ENCODE assay signal across 9 cellular contexts in the genomic region with DNA sequence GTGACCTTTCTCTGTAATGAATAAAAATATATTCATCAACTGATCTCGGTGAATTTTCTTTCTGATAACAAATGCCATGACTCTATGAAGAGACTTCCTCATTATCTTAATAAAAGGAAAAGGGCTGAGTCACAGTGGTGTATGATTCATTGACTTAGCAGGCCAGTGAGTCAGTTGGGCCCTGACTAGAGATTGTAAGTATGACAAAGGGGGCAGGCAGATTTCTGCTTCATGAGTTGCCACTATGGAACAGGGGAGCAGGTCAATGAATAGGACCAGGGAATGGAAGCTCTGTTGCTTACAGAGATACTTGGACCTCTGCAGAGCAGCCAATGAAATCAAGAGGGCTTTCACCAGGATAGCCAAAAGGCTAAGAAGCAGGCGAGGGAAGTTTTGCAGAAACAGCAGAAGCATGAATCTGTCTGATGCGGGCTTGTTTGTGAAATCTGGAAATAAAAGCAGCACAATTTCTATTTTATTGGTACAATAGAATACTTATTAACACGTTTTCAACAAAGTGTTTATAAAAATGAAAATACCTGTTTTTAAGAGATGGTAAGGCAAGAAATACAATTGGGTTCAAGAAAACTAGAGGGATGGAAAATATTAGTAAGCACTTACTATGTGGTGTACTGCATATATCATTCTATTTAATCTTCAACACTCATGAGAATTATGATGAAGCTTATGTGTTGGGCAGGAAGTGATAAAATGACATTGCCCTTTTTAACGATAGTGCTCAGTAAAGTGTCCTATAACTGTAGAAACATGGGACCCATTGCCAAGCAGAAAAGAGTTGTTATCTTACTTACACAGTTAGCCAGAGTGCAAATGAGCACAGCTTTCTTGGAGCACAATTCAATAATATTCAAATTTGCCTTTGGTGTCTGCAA.
DNase-seq lines count a peak whose midpoint lies in the region; ATAC-seq and TF ChIP-seq lines count a peak whose summit lies in the region.
"Had no signal": no experiment of that assay in that cellular context is flagged by ENCODE, and none has a peak within 500 bp of the region (broad histone marks: within the 10 kb centered on the region; RNA-seq: fewer than 3 reads in every experiment).

No MANE protein-coding gene starts in this region.

- H3K9me3 ChIP-seq in CD4-positive, alpha-beta T cell (ENCODE audit: control insufficient read depth, low read length) = no peaks in the 10 kb centered on the region

- peak; percentile 76 for DNase-seq in DMS53 (lab: John Stamatoyannopoulos, UW)
- DNase-seq in Kasumi-1 (lab: John Stamatoyannopoulos, UW) = peak; percentile 94 to 96
- DNase-seq in astrocyte of the spinal cord (ENCODE audit: low read depth, low spot score) = peak; percentile 93
- DNase-seq in mucosa of gallbladder (ENCODE audit: low spot score) = peak; percentile 31
- no peak for DNase-seq in CD4-positive, alpha-beta T cell
- no peak for DNase-seq in immature natural killer cell
- DNase-seq in stimulated activated naive CD4-positive, alpha-beta T cell treated with Interleukin-2 at 50 U/mL for 16 hours (lab: John Stamatoyannopoulos, UW) = no peak
- DNase-seq in NCI-H510A (lab: John Stamatoyannopoulos, UW) = no peak

- H3K4me1 Mint-ChIP-seq in CD4-positive, alpha-beta T cell (ENCODE audit: low read depth) = no peaks in the 10 kb centered on the region
- no peaks in the 10 kb centered on the region for H3K4me1 Mint-ChIP-seq in immature natural killer cell
- H3K4me1 Mint-ChIP-seq: IgD-negative memory B cell had no signal

- CTCF ChIA-PET in CD4-positive, alpha-beta T cell (lab: Charles Lee) = no interaction called here

- no peak overlapping the region for H3K4me3 Mint-ChIP-seq in CD4-positive, alpha-beta T cell
- no peak overlapping the region for H3K4me3 Mint-ChIP-seq in immature natural killer cell
- H3K4me3 Mint-ChIP-seq: IgD-negative memory B cell had no signal

- no peak overlapping the region for H3K4me3 ChIP-seq in astrocyte of the spinal cord (ENCODE audit: low read depth, low read length)

- ATAC-seq in CD4-positive, alpha-beta T cell (ENCODE audit: poor library complexity) = no peak

- in situ Hi-C loops in astrocyte of the spinal cord (cut with HindIII; ENCODE audit: low sequenced_read_pairs) = no loop called here

- intact Hi-C loops in CD4-positive, alpha-beta T cell (cut with DNase I, micrococcal nuclease) = no loop called here

- peaks cover 4% of the 10 kb centered on the region for H3K27me3 ChIP-seq in CD4-positive, alpha-beta T cell (ENCODE audit: control insufficient read depth, insufficient read depth, low read length)

- no peak for TF ChIP-seq CTCF in astrocyte of the spinal cord (IDR thresholded peaks at IDR 0.05; ENCODE audit: low read depth, low read length)
- TF ChIP-seq CTCF in CD4-positive, alpha-beta T cell (IDR thresholded peaks at IDR 0.05) = no peak

- no peaks in the 10 kb centered on the region for H3K9me3 Mint-ChIP-seq in CD4-positive, alpha-beta T cell
- peaks cover 0 to 5% (median 0%) of the 10 kb centered on the region in 6 donors for H3K9me3 Mint-ChIP-seq in immature natural killer cell

- H3K27ac Mint-ChIP-seq in CD4-positive, alpha-beta T cell = no peak overlapping the region
- H3K27ac Mint-ChIP-seq in immature natural killer cell = no peak overlapping the region
- H3K27ac Mint-ChIP-seq: IgD-negative memory B cell had no signal

- no peak overlapping the region for H3K27ac ChIP-seq in CD4-positive, alpha-beta T cell (ENCODE audit: low read depth, low read length)

- POLR2A ChIA-PET in CD4-positive, alpha-beta T cell (lab: Charles Lee) = no interaction called here

- H3K27me3 Mint-ChIP-seq in CD4-positive, alpha-beta T cell = peaks cover 24% of the 10 kb centered on the region
- peaks cover 0 to 5% (median 2%) of the 10 kb centered on the region in 3 donors for H3K27me3 Mint-ChIP-seq in immature natural killer cell (ENCODE audit: low read depth in 3 of 3)

- H3K36me3 Mint-ChIP-seq in CD4-positive, alpha-beta T cell (ENCODE audit: low read depth) = no peaks in the 10 kb centered on the region
- H3K36me3 Mint-ChIP-seq in immature natural killer cell = no peaks in the 10 kb centered on the region
- H3K36me3 Mint-ChIP-seq: IgD-negative memory B cell had no signal

Comparison
In these comparisons a context has a peak if more than half of its experiments do, and no peak if none do; other contexts are left out.
1. DNase-seq: peak in DMS53 (single experiment), Kasumi-1 (2 of 2), astrocyte of the spinal cord (single experiment) and mucosa of gallbladder (single experiment); none in CD4-positive, alpha-beta T cell (0 of 10), immature natural killer cell (0 of 3), stimulated activated naive CD4-positive, alpha-beta T cell treated with Interleukin-2 at 50 U/mL for 16 hours (single experiment) and NCI-H510A (single experiment).